ENCODE assay signal across 1 cellular context in genomic region chr5:178993236-178993765, GRCh38.
TF ChIP-seq lines count a peak whose summit lies in the region.

No MANE protein-coding gene starts in this region.

TF ChIP-seq in GM23338, 12 proteins besides CTCF, POLR2A, EP300 and RAD21 (continued from another document):
- no peak for TF ChIP-seq ZNF462 (CRISPR knock-in tag; IDR thresholded peaks at IDR 0.05)
- TF ChIP-seq EZH2phosphoT487 (IDR thresholded peaks at IDR 0.05; ENCODE audit: unreplicated experiment), result no peak
- no peak for TF ChIP-seq JUNB (IDR thresholded peaks at IDR 0.05; ENCODE audit: unreplicated experiment)
- no peak for TF ChIP-seq POLR2AphosphoS5 (IDR thresholded peaks at IDR 0.05; ENCODE audit: low read depth)
- no peak for TF ChIP-seq CREB1 (CRISPR knock-in tag; IDR thresholded peaks at IDR 0.05; ENCODE audit: low read depth)
- no peak for TF ChIP-seq ETS1 (IDR thresholded peaks at IDR 0.05)
- TF ChIP-seq ZNF114 (CRISPR knock-in tag; IDR thresholded peaks at IDR 0.05), result no peak
- no peak for TF ChIP-seq STAT1 (IDR thresholded peaks at IDR 0.05; ENCODE audit: unreplicated experiment)
- TF ChIP-seq ZNF331 (CRISPR knock-in tag; IDR thresholded peaks at IDR 0.05; ENCODE audit: low read depth), result no peak
